ENCODE assay signal across 9 cellular contexts in genomic region chr9:74066128-74066527, GRCh38.
"Had no signal": no experiment of that assay in that cellular context is flagged by ENCODE, and none has a peak within 500 bp of the region (broad histone marks: within the 10 kb centered on the region; RNA-seq: fewer than 3 reads in every experiment).

No MANE protein-coding gene starts in this region.

- H3K4me3 ChIP-seq: GM23248, GM23338, HAP-1 had no signal

- H3K9ac ChIP-seq: GM23248 had no signal

- H3K9me3 ChIP-seq: HAP-1 had no signal

- DNase-seq: GM23248, GOT3, H7, H9, HCEC 1CT, HFFc6 had no signal

- H2AFZ ChIP-seq: GM23248, GM23338 had no signal

- H3K4me1 ChIP-seq: HAP-1 had no signal

- H3K4me2 ChIP-seq: GM23338 had no signal

- H3K27ac Mint-ChIP-seq: GM23338, H9, HFFc6 had no signal

- H3K4me1 Mint-ChIP-seq: GM23338, H9 had no signal

- H3K27ac ChIP-seq: GM23248 had no signal

- ATAC-seq: GM23338, HCT116 had no signal

- H3K4me3 Mint-ChIP-seq: GM23338, H9, HFFc6 had no signal

- H3K36me3 ChIP-seq: HAP-1 had no signal
